In the genomic region with DNA sequence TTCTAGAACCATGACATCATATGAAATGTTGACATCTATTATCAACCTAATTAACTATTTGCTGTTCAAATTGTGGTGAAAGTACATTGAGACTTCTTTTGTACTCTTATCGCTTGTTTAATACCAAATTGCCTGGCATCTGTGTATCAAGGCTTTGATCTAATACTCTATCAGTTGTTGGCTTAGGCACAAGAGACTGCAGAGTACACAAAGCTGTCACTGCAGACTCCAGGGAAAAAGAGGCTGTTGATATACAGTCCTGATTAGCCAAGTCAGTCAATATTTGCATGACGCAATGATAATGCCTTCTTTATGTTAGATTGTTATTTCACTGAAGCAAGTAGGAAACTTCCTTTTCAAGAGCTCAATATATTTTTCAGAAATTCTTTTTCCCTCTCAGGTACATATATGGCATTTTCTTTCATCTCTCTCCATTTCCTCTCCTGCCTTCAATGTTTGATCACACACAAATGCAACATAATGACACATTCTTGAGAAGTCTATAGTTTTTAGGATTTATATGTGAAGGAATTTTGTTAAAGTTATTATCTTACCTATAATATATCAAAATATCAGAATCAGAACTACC, we compare ENCODE assay signal across 1 cellular context.
TF ChIP-seq lines count a peak whose summit lies in the region.

No MANE protein-coding gene starts in this region.

TF ChIP-seq in HepG2, 621 proteins besides CTCF, POLR2A, EP300 and RAD21 (continued from another document and continues in another):
- TF ChIP-seq, protein P1, sequence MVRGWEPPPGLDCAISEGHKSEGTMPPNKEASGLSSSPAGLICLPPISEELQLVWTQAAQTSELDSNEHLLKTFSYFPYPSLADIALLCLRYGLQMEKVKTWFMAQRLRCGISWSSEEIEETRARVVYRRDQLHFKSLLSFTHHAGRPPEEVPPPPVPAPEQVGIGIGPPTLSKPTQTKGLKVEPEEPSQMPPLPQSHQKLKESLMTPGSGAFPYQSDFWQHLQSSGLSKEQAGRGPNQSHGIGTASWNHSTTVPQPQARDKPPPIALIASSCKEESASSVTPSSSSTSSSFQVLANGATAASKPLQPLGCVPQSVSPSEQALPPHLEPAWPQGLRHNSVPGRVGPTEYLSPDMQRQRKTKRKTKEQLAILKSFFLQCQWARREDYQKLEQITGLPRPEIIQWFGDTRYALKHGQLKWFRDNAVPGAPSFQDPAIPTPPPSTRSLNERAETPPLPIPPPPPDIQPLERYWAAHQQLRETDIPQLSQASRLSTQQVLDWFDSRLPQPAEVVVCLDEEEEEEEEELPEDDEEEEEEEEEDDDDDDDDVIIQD (CRISPR knock-in tag; IDR thresholded peaks at IDR 0.05; ENCODE audit: low read depth), result no peak
- TF ChIP-seq ZNF841 (CRISPR knock-in tag; IDR thresholded peaks at IDR 0.05; ENCODE audit: borderline replicate concordance) (peak; percentile 86; the same call in 1 of the 2 replicates), ZBTB7B (CRISPR knock-in tag; IDR thresholded peaks at IDR 0.05) (no peak), ZNF792 (CRISPR knock-in tag; IDR thresholded peaks at IDR 0.05) (peak; percentile 59; the same call in 1 of the 2 replicates), SOX13 (IDR thresholded peaks at IDR 0.05) (peak; percentile 99), SOX13 (CRISPR knock-in tag; conservative IDR thresholded peaks at IDR 0.05 in 1 of 2, IDR thresholded peaks at IDR 0.05 in 1 of 2) (peak in 1 of 2 experiments; percentile 99; a peak in 2 of 4 replicates), MEIS2 (CRISPR knock-in tag; IDR thresholded peaks at IDR 0.05) (0 out of 2 replicates have a peak, but pooled peaks have one; percentile 75), MIXL1 (CRISPR knock-in tag; IDR thresholded peaks at IDR 0.05) (peak; percentile 90), ZNF563 (CRISPR knock-in tag; IDR thresholded peaks at IDR 0.05) (no peak), ARHGAP35 (CRISPR knock-in tag; IDR thresholded peaks at IDR 0.05; ENCODE audit: borderline replicate concordance) (no peak), AKAP8 (CRISPR knock-in tag; IDR thresholded peaks at IDR 0.05) (no peak), RBM39 (IDR thresholded peaks at IDR 0.05; ENCODE audit: low read depth, low read length, poor library complexity, severe bottlenecking) (no peak), GABPB1 (CRISPR knock-in tag; IDR thresholded peaks at IDR 0.05) (no peak), FOXJ3 (CRISPR knock-in tag; IDR thresholded peaks at IDR 0.05; ENCODE audit: borderline replicate concordance) (peak; percentile 99), GATA4 (IDR thresholded peaks at IDR 0.05; ENCODE audit: borderline replicate concordance, low read depth) (peak; percentile 100), SAP130 (CRISPR knock-in tag; IDR thresholded peaks at IDR 0.05; ENCODE audit: low read depth) (peak; percentile 31; the same call in 1 of the 2 replicates), ZFP36 (IDR thresholded peaks at IDR 0.05; ENCODE audit: borderline replicate concordance, low read depth, low read length, partially characterized antibody) (peak; percentile 57), MTA1 (CRISPR knock-in tag; IDR thresholded peaks at IDR 0.05; ENCODE audit: borderline replicate concordance) (no peak), NONO (IDR thresholded peaks at IDR 0.05) (no peak), NONO (CRISPR knock-in tag; conservative IDR thresholded peaks at IDR 0.05) (peak; percentile 79; the same call in 1 of the 2 replicates), KDM1A (CRISPR knock-in tag; IDR thresholded peaks at IDR 0.05) (peak; percentile 87; the same call in 1 of the 2 replicates), NPAS2 (CRISPR knock-in tag; IDR thresholded peaks at IDR 0.05; ENCODE audit: borderline replicate concordance) (no peak), PHB2 (IDR thresholded peaks at IDR 0.05; ENCODE audit: partially characterized antibody) (no peak), SIX1 (CRISPR knock-in tag; IDR thresholded peaks at IDR 0.05; ENCODE audit: borderline replicate concordance) (peak; percentile 93), NFE2L1 (CRISPR knock-in tag; IDR thresholded peaks at IDR 0.05; ENCODE audit: borderline replicate concordance) (no peak), SP140L (CRISPR knock-in tag; IDR thresholded peaks at IDR 0.05; ENCODE audit: borderline replicate concordance) (no peak), ZNF567 (CRISPR knock-in tag; IDR thresholded peaks at IDR 0.05; ENCODE audit: borderline replicate concordance) (no peak), CREB1 (IDR thresholded peaks at IDR 0.05) (peak; percentile 34; the same call in 1 of the 2 replicates), CREB1 (CRISPR knock-in tag; IDR thresholded peaks at IDR 0.05) (peak; percentile 64; the same call in 1 of the 2 replicates), KLF12 (CRISPR knock-in tag; IDR thresholded peaks at IDR 0.05; ENCODE audit: borderline replicate concordance) (no peak), ZNF17 (CRISPR knock-in tag; IDR thresholded peaks at IDR 0.05) (no peak), GATAD2A (CRISPR knock-in tag; IDR thresholded peaks at IDR 0.05) (peak; percentile 91), ZSCAN12 (CRISPR knock-in tag; IDR thresholded peaks at IDR 0.05) (no peak), ZSCAN25 (CRISPR knock-in tag; IDR thresholded peaks at IDR 0.05) (no peak), GFI1 (CRISPR knock-in tag; IDR thresholded peaks at IDR 0.05; ENCODE audit: borderline replicate concordance) (peak; percentile 95), PHF21A (CRISPR knock-in tag; IDR thresholded peaks at IDR 0.05) (no peak), ZNF256 (CRISPR knock-in tag; conservative IDR thresholded peaks at IDR 0.05) (no peak), SNAI1 (CRISPR knock-in tag; IDR thresholded peaks at IDR 0.05; ENCODE audit: borderline replicate concordance) (no peak), HMG20B (CRISPR knock-in tag; conservative IDR thresholded peaks at IDR 0.05) (peak; percentile 99), POLR2G (IDR thresholded peaks at IDR 0.05; ENCODE audit: low read depth, low read length) (no peak), FOXK2 (IDR thresholded peaks at IDR 0.05) (peak; percentile 64; the same call in 1 of the 2 replicates)
- TF ChIP-seq, protein P2, sequence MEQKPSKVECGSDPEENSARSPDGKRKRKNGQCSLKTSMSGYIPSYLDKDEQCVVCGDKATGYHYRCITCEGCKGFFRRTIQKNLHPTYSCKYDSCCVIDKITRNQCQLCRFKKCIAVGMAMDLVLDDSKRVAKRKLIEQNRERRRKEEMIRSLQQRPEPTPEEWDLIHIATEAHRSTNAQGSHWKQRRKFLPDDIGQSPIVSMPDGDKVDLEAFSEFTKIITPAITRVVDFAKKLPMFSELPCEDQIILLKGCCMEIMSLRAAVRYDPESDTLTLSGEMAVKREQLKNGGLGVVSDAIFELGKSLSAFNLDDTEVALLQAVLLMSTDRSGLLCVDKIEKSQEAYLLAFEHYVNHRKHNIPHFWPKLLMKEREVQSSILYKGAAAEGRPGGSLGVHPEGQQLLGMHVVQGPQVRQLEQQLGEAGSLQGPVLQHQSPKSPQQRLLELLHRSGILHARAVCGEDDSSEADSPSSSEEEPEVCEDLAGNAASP (CRISPR knock-in tag; IDR thresholded peaks at IDR 0.05; ENCODE audit: borderline replicate concordance), result peak; percentile 83; the same call in 1 of the 2 replicates
- TF ChIP-seq, protein P3, sequence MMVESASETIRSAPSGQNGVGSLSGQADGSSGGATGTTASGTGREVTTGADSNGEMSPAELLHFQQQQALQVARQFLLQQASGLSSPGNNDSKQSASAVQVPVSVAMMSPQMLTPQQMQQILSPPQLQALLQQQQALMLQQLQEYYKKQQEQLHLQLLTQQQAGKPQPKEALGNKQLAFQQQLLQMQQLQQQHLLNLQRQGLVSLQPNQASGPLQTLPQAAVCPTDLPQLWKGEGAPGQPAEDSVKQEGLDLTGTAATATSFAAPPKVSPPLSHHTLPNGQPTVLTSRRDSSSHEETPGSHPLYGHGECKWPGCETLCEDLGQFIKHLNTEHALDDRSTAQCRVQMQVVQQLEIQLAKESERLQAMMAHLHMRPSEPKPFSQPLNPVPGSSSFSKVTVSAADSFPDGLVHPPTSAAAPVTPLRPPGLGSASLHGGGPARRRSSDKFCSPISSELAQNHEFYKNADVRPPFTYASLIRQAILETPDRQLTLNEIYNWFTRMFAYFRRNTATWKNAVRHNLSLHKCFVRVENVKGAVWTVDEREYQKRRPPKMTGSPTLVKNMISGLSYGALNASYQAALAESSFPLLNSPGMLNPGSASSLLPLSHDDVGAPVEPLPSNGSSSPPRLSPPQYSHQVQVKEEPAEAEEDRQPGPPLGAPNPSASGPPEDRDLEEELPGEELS (CRISPR knock-in tag; IDR thresholded peaks at IDR 0.05), result peak; percentile 98
- TF ChIP-seq, protein P4, sequence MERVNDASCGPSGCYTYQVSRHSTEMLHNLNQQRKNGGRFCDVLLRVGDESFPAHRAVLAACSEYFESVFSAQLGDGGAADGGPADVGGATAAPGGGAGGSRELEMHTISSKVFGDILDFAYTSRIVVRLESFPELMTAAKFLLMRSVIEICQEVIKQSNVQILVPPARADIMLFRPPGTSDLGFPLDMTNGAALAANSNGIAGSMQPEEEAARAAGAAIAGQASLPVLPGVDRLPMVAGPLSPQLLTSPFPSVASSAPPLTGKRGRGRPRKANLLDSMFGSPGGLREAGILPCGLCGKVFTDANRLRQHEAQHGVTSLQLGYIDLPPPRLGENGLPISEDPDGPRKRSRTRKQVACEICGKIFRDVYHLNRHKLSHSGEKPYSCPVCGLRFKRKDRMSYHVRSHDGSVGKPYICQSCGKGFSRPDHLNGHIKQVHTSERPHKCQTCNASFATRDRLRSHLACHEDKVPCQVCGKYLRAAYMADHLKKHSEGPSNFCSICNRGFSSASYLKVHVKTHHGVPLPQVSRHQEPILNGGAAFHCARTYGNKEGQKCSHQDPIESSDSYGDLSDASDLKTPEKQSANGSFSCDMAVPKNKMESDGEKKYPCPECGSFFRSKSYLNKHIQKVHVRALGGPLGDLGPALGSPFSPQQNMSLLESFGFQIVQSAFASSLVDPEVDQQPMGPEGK (CRISPR knock-in tag; IDR thresholded peaks at IDR 0.05), result peak; percentile 50; the same call in 1 of the 2 replicates
- TF ChIP-seq, protein P5, sequence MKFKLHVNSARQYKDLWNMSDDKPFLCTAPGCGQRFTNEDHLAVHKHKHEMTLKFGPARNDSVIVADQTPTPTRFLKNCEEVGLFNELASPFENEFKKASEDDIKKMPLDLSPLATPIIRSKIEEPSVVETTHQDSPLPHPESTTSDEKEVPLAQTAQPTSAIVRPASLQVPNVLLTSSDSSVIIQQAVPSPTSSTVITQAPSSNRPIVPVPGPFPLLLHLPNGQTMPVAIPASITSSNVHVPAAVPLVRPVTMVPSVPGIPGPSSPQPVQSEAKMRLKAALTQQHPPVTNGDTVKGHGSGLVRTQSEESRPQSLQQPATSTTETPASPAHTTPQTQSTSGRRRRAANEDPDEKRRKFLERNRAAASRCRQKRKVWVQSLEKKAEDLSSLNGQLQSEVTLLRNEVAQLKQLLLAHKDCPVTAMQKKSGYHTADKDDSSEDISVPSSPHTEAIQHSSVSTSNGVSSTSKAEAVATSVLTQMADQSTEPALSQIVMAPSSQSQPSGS (CRISPR knock-in tag; IDR thresholded peaks at IDR 0.05), result peak; percentile 95
- TF ChIP-seq, protein P6, sequence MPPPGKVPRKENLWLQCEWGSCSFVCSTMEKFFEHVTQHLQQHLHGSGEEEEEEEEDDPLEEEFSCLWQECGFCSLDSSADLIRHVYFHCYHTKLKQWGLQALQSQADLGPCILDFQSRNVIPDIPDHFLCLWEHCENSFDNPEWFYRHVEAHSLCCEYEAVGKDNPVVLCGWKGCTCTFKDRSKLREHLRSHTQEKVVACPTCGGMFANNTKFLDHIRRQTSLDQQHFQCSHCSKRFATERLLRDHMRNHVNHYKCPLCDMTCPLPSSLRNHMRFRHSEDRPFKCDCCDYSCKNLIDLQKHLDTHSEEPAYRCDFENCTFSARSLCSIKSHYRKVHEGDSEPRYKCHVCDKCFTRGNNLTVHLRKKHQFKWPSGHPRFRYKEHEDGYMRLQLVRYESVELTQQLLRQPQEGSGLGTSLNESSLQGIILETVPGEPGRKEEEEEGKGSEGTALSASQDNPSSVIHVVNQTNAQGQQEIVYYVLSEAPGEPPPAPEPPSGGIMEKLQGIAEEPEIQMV (CRISPR knock-in tag; IDR thresholded peaks at IDR 0.05; ENCODE audit: low read depth), result no peak
- TF ChIP-seq, protein P7, sequence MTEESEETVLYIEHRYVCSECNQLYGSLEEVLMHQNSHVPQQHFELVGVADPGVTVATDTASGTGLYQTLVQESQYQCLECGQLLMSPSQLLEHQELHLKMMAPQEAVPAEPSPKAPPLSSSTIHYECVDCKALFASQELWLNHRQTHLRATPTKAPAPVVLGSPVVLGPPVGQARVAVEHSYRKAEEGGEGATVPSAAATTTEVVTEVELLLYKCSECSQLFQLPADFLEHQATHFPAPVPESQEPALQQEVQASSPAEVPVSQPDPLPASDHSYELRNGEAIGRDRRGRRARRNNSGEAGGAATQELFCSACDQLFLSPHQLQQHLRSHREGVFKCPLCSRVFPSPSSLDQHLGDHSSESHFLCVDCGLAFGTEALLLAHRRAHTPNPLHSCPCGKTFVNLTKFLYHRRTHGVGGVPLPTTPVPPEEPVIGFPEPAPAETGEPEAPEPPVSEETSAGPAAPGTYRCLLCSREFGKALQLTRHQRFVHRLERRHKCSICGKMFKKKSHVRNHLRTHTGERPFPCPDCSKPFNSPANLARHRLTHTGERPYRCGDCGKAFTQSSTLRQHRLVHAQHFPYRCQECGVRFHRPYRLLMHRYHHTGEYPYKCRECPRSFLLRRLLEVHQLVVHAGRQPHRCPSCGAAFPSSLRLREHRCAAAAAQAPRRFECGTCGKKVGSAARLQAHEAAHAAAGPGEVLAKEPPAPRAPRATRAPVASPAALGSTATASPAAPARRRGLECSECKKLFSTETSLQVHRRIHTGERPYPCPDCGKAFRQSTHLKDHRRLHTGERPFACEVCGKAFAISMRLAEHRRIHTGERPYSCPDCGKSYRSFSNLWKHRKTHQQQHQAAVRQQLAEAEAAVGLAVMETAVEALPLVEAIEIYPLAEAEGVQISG (CRISPR knock-in tag; IDR thresholded peaks at IDR 0.05), result no peak
- TF ChIP-seq, protein P8, sequence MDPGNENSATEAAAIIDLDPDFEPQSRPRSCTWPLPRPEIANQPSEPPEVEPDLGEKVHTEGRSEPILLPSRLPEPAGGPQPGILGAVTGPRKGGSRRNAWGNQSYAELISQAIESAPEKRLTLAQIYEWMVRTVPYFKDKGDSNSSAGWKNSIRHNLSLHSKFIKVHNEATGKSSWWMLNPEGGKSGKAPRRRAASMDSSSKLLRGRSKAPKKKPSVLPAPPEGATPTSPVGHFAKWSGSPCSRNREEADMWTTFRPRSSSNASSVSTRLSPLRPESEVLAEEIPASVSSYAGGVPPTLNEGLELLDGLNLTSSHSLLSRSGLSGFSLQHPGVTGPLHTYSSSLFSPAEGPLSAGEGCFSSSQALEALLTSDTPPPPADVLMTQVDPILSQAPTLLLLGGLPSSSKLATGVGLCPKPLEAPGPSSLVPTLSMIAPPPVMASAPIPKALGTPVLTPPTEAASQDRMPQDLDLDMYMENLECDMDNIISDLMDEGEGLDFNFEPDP (CRISPR knock-in tag; conservative IDR thresholded peaks at IDR 0.05), result no peak
- TF ChIP-seq, protein P9, sequence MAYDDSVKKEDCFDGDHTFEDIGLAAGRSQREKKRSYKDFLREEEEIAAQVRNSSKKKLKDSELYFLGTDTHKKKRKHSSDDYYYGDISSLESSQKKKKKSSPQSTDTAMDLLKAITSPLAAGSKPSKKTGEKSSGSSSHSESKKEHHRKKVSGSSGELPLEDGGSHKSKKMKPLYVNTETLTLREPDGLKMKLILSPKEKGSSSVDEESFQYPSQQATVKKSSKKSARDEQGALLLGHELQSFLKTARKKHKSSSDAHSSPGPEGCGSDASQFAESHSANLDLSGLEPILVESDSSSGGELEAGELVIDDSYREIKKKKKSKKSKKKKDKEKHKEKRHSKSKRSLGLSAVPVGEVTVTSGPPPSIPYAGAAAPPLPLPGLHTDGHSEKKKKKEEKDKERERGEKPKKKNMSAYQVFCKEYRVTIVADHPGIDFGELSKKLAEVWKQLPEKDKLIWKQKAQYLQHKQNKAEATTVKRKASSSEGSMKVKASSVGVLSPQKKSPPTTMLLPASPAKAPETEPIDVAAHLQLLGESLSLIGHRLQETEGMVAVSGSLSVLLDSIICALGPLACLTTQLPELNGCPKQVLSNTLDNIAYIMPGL (CRISPR knock-in tag; IDR thresholded peaks at IDR 0.05; ENCODE audit: borderline replicate concordance in 1 of 2, low read depth in 1 of 2), result 0 out of 4 replicates have a peak, but pooled peaks of 1 of the 2 experiments have one; percentile 30
